ENCODE assay signal across 15 cellular contexts in genomic region chr3:104349836-104350235, GRCh38.
DNase-seq lines count a peak whose midpoint lies in the region; ATAC-seq and TF ChIP-seq lines count a peak whose summit lies in the region.
"Had no signal": no experiment of that assay in that cellular context is flagged by ENCODE, and none has a peak within 500 bp of the region (broad histone marks: within the 10 kb centered on the region; RNA-seq: fewer than 3 reads in every experiment).

No MANE protein-coding gene starts in this region.

- WGBS in mesenchymal stem cell = no CpG with 5 or more reads among the region's 1 CpG
- 84% methylated on average over 1 of the region's 1 CpG for WGBS in SK-N-SH (ENCODE audit: low lambda C conversion rate)

- DNase-seq in AG09319 (ENCODE audit: extremely low read depth, low read depth) (peak; percentile 7), GM04504 (ENCODE audit: low read depth) (peak; percentile 5), choroid plexus epithelial cell (ENCODE audit: low read depth) (peak; percentile 65), mesenchymal stem cell (peak; percentile 5), HAP-1 (ENCODE audit: low spot score in 2 of 2) (no peak), left ventricle myocardium inferior (no peak), SK-N-SH (no peak)
- DNase-seq: 8988T; BE2C; CD8-positive, alpha-beta T cell; COR-L47; DMS153; DMS79 treated with DMSO at 0.1 percent for 48 hours; GF-D8 had no signal

- H3K4me3 ChIP-seq in choroid plexus epithelial cell (ENCODE audit: low read depth, low read length) = no peak overlapping the region
- H3K4me3 ChIP-seq in mesenchymal stem cell (ENCODE audit: insufficient read depth in 1 of 2, low read depth in 1 of 2, low read length in 2 of 2) = no peak overlapping the region
- no peak overlapping the region for H3K4me3 ChIP-seq in HAP-1
- no peak overlapping the region for H3K4me3 ChIP-seq in left ventricle myocardium inferior
- H3K4me3 ChIP-seq in SK-N-SH (ENCODE audit: low read depth in 2 of 2, low read length in 1 of 2) = no peak overlapping the region

- POLR2A ChIA-PET in SK-N-SH (lab: Yijun Ruan, JAX) = no interaction called here

- no peak overlapping the region for H3K9ac ChIP-seq in mesenchymal stem cell (ENCODE audit: low read length)
- H3K9ac ChIP-seq in SK-N-SH = no peak overlapping the region

- no peak for TF ChIP-seq EP300 in SK-N-SH (IDR thresholded peaks at IDR 0.05; ENCODE audit: borderline replicate concordance in 1 of 2, low read depth in 1 of 2, low read length in 1 of 2)

- no peaks in the 10 kb centered on the region for H3K79me1 ChIP-seq in mesenchymal stem cell (replicated peaks; ENCODE audit: low read length, poor library complexity, severe bottlenecking)

- H2BK12ac ChIP-seq in mesenchymal stem cell (ENCODE audit: low read length in 2 of 2) = no peak overlapping the region

- H3K79me2 ChIP-seq in SK-N-SH (ENCODE audit: insufficient read depth) = no peaks in the 10 kb centered on the region

- peaks cover 12% of the 10 kb centered on the region for H3K9me3 ChIP-seq in mesenchymal stem cell (ENCODE audit: control insufficient read depth, low read length)
- H3K9me3 ChIP-seq in HAP-1 = no peaks in the 10 kb centered on the region
- H3K9me3 ChIP-seq in left ventricle myocardium inferior (replicated peaks) = peaks cover 9% of the 10 kb centered on the region
- H3K9me3 ChIP-seq in SK-N-SH = 0 out of 2 replicates have a peak, but pooled peaks cover 5% of the 10 kb centered on the region
- H3K9me3 ChIP-seq: BE2C had no signal

- H3K4me1 ChIP-seq in mesenchymal stem cell (ENCODE audit: control insufficient read depth, insufficient read depth, low read depth, low read length) (no peaks in the 10 kb centered on the region), HAP-1 (no peaks in the 10 kb centered on the region), left ventricle myocardium inferior (no peaks in the 10 kb centered on the region), SK-N-SH (ENCODE audit: control insufficient read depth in 1 of 2, insufficient read depth in 2 of 2, low read depth in 1 of 2, low read length in 1 of 2) (no peaks in the 10 kb centered on the region)
- H3K4me1 ChIP-seq: BE2C had no signal

- TF ChIP-seq CTCF in AG09319 (IDR thresholded peaks at IDR 0.05; ENCODE audit: low read depth, low read length) (no peak), choroid plexus epithelial cell (conservative IDR thresholded peaks at IDR 0.05; ENCODE audit: low read depth, low read length) (no peak), left ventricle myocardium inferior (IDR thresholded peaks at IDR 0.05; ENCODE audit: borderline replicate concordance) (no peak), SK-N-SH (IDR thresholded peaks at IDR 0.05) (no peak)

- H3K9me2 ChIP-seq in SK-N-SH = no peaks in the 10 kb centered on the region; the same call in 1 of the 2 replicates

- H2BK120ac ChIP-seq in mesenchymal stem cell (ENCODE audit: low read depth, low read length) = no peak overlapping the region

- no peak overlapping the region for H3K4ac ChIP-seq in mesenchymal stem cell (ENCODE audit: low read depth in 1 of 2, low read length in 2 of 2)

- no peak overlapping the region for H2AK5ac ChIP-seq in mesenchymal stem cell (ENCODE audit: low read length, severe bottlenecking)

- CTCF ChIA-PET in SK-N-SH (lab: Yijun Ruan, JAX) = no interaction called here

- H2AFZ ChIP-seq in mesenchymal stem cell (ENCODE audit: low read depth, low read length) = no peak overlapping the region
- H2AFZ ChIP-seq in SK-N-SH (ENCODE audit: low read depth) = no peak overlapping the region

- H3K27me3 ChIP-seq in mesenchymal stem cell (ENCODE audit: control insufficient read depth in 1 of 2, insufficient read depth in 1 of 2, low read length in 2 of 2) (no peaks in the 10 kb centered on the region), HAP-1 (ENCODE audit: low read depth) (no peaks in the 10 kb centered on the region), left ventricle myocardium inferior (ENCODE audit: low read depth) (no peaks in the 10 kb centered on the region), SK-N-SH (ENCODE audit: insufficient read depth) (no peaks in the 10 kb centered on the region)
- H3K27me3 ChIP-seq: BE2C had no signal

- H4K8ac ChIP-seq in mesenchymal stem cell (ENCODE audit: low read length) = no peak overlapping the region

- no peak for TF ChIP-seq RAD21 in SK-N-SH (IDR thresholded peaks at IDR 0.05; ENCODE audit: low read length)

- H3K18ac ChIP-seq in mesenchymal stem cell (ENCODE audit: low read depth in 1 of 2, low read length in 2 of 2) = no peak overlapping the region

- no peak overlapping the region for H3K23ac ChIP-seq in mesenchymal stem cell (ENCODE audit: low read length in 2 of 2)

- intact Hi-C loops in left ventricle myocardium inferior (cut with micrococcal nuclease) = no loop called here

- in situ Hi-C loops in HAP-1 (cut with MboI; ENCODE audit: low sequenced_read_pairs) = no loop called here

- no peak overlapping the region for H2BK15ac ChIP-seq in mesenchymal stem cell (ENCODE audit: low read depth, poor library complexity, severe bottlenecking)

- H4K91ac ChIP-seq in mesenchymal stem cell (ENCODE audit: low read length) = no peak overlapping the region

- H3K36me3 ChIP-seq in mesenchymal stem cell (ENCODE audit: control insufficient read depth in 1 of 2, insufficient read depth in 2 of 2, low read depth in 1 of 2, low read length in 2 of 2) = no peaks in the 10 kb centered on the region
- H3K36me3 ChIP-seq in HAP-1 (replicated peaks) = no peaks in the 10 kb centered on the region
- no peaks in the 10 kb centered on the region for H3K36me3 ChIP-seq in left ventricle myocardium inferior
- H3K36me3 ChIP-seq in SK-N-SH (replicated peaks in 1 of 2; ENCODE audit: control insufficient read depth in 1 of 2, insufficient read depth in 2 of 2, low read length in 1 of 2) = no peaks in the 10 kb centered on the region
- H3K36me3 ChIP-seq: BE2C had no signal

- H2BK5ac ChIP-seq in mesenchymal stem cell (ENCODE audit: low read depth, low read length, poor library complexity, severe bottlenecking) = no peak overlapping the region

- H3F3A ChIP-seq in SK-N-SH (replicated peaks; ENCODE audit: insufficient read depth) = no peaks in the 10 kb centered on the region

- H3K4me2 ChIP-seq in mesenchymal stem cell (ENCODE audit: low read length, poor library complexity, severe bottlenecking) (no peak overlapping the region), SK-N-SH (no peak overlapping the region)

- no peak for ATAC-seq in HG02840 (IDR thresholded peaks at IDR 0.05; ENCODE audit: low FRiP score, unreplicated experiment)
- ATAC-seq: CD8-positive, alpha-beta T cell had no signal

- no peak overlapping the region for H3K27ac ChIP-seq in mesenchymal stem cell (ENCODE audit: low read length, poor library complexity, severe bottlenecking)
- H3K27ac ChIP-seq in left ventricle myocardium inferior (replicated peaks) = no peak overlapping the region
- no peak overlapping the region for H3K27ac ChIP-seq in SK-N-SH (ENCODE audit: low read depth in 2 of 2, low read length in 1 of 2)

- no peaks in the 10 kb centered on the region for H4K20me1 ChIP-seq in SK-N-SH (ENCODE audit: insufficient read depth)

- H3K14ac ChIP-seq in mesenchymal stem cell (ENCODE audit: low read length in 2 of 2) = no peak overlapping the region

TF ChIP-seq in SK-N-SH, 30 proteins besides CTCF, POLR2A, EP300 and RAD21:
- TF ChIP-seq SIN3A (IDR thresholded peaks at IDR 0.05; ENCODE audit: borderline replicate concordance, low read depth, low read length) (no peak), RXRA (IDR thresholded peaks at IDR 0.05; ENCODE audit: borderline replicate concordance, low read depth) (no peak), FOXM1 (IDR thresholded peaks at IDR 0.05; ENCODE audit: low read depth) (no peak)

Comparison
In these comparisons a context has a peak if more than half of its experiments do, and no peak if none do; other contexts are left out.
1. DNase-seq: peak in AG09319 (single experiment), GM04504 (single experiment), choroid plexus epithelial cell (single experiment) and mesenchymal stem cell (single experiment); none in HAP-1 (0 of 2), left ventricle myocardium inferior (single experiment) and SK-N-SH (single experiment).